8 cellular contexts compared by ENCODE assay signal in genomic region chr13:112968910-112969691, GRCh38. TPM values are rescaled to one million over a fixed set of nuclear protein-coding genes. Genes with fewer than 3 reads are reported as not detected.
DNase-seq lines count a peak whose midpoint lies in the region; ATAC-seq and TF ChIP-seq lines count a peak whose summit lies in the region.

Gene MCF2L, plus strand, starts transcription at chr13:112969214. Its CDS starts 166 bp downstream, at chr13:112969380.

- no peaks in the 10 kb centered on the region for H3K9me3 Mint-ChIP-seq in activated naive CD8-positive, alpha-beta T cell treated with anti-CD3 and anti-CD28 coated beads for 36 hours

- peak; percentile 46 for ATAC-seq in HG02938 (IDR thresholded peaks at IDR 0.05; ENCODE audit: unreplicated experiment)
- ATAC-seq in left ventricle myocardium superior = peak; percentile 82
- ATAC-seq in psoas muscle = peak in 1 of 4 donors; percentile 48
- ATAC-seq in GM18519 (IDR thresholded peaks at IDR 0.05; ENCODE audit: low FRiP score, unreplicated experiment) = no peak

- TF ChIP-seq CTCF in AG09319 (IDR thresholded peaks at IDR 0.05; ENCODE audit: low read depth, low read length) (peak; percentile 7), psoas muscle (IDR thresholded peaks at IDR 0.05) (no peak)

- peak within 1 kb of the TSS; percentile 46 for H3K4me3 ChIP-seq in SJCRH30
- peak within 1 kb of the TSS; percentile 53 for H3K4me3 ChIP-seq in psoas muscle

- H3K9me3 ChIP-seq in SJCRH30 (replicated peaks) (no peaks in the 10 kb centered on the region; the same call in 1 of the 2 replicates), psoas muscle (no peaks in the 10 kb centered on the region)

- WGBS in psoas muscle, 3 donors = 0 to 1% (median 1%) methylated on average over 46 to 69 of the region's 69 CpGs

- peak within 1 kb of the TSS; percentile 81 for H3K27ac Mint-ChIP-seq in activated naive CD8-positive, alpha-beta T cell treated with anti-CD3 and anti-CD28 coated beads for 36 hours

- H3K36me3 ChIP-seq in SJCRH30 (no peaks in the 10 kb centered on the region), psoas muscle (ENCODE audit: insufficient read depth in 1 of 2, low read depth in 1 of 2) (no peaks in the 10 kb centered on the region)

- H3K27me3 Mint-ChIP-seq in activated naive CD8-positive, alpha-beta T cell treated with anti-CD3 and anti-CD28 coated beads for 36 hours = no peaks in the 10 kb centered on the region

- H3K27me3 ChIP-seq in SJCRH30 (peaks cover 12% of the 10 kb centered on the region), psoas muscle (ENCODE audit: insufficient read depth in 3 of 3, low read length in 2 of 3) (peaks cover 5 to 77% (median 25%) of the 10 kb centered on the region in 3 donors)

- intact Hi-C loops in left ventricle myocardium superior (cut with micrococcal nuclease) = no loop called here
- intact Hi-C loops in psoas muscle (cut with DNase I) = no loop called here

- H3K4me3 Mint-ChIP-seq in activated naive CD8-positive, alpha-beta T cell treated with anti-CD3 and anti-CD28 coated beads for 36 hours = peak within 1 kb of the TSS; percentile 87

- DNase-seq in AG09319 (ENCODE audit: extremely low read depth, low read depth) (peak; percentile 5), SJCRH30 (peak in 1 of 2 experiments; percentile 46), left ventricle myocardium superior (peak; percentile 67), psoas muscle (peak in 1 of 2 donors; percentile 53), ureter (ENCODE audit: low spot score) (no peak)
- DNase-seq in activated naive CD8-positive, alpha-beta T cell treated with anti-CD3 and anti-CD28 coated beads for 36 hours = peak; percentile 80

- no peak within 1 kb of the TSS for H3K27ac ChIP-seq in SJCRH30
- H3K27ac ChIP-seq in psoas muscle = peak within 1 kb of the TSS; percentile 30

- H3K36me3 Mint-ChIP-seq in activated naive CD8-positive, alpha-beta T cell treated with anti-CD3 and anti-CD28 coated beads for 36 hours = peaks cover 5% of the 10 kb centered on the region

- H3K4me1 Mint-ChIP-seq in activated naive CD8-positive, alpha-beta T cell treated with anti-CD3 and anti-CD28 coated beads for 36 hours = peaks cover 24% of the 10 kb centered on the region

- H3K4me1 ChIP-seq in SJCRH30 (peaks cover 12% of the 10 kb centered on the region; the same call in 1 of the 2 replicates), psoas muscle (peaks cover 7% of the 10 kb centered on the region)

RNA-seq across cellular contexts. Expression of gene MCF2L, which starts in this region (rescaled TPM):
- 4.4 and 4.6 TPM in 2 replicates for total RNA-seq in SJCRH30 (2014; rRNA removed; shearing (Covaris generic))
- 10 to 100 TPM in 1 of 2 experiments, 1 to 10 TPM in 1; 9.3 to 10.7 TPM for total RNA-seq in activated naive CD8-positive, alpha-beta T cell treated with anti-CD3 and anti-CD28 coated beads for 36 hours
- 49.5 TPM for total RNA-seq in left ventricle myocardium superior
- total RNA-seq in psoas muscle = 10 to 100 TPM; 14.3 to 40.5 (median 23.3) TPM
- polyA plus RNA-seq in psoas muscle = 10 to 100 TPM in 2 of 3 donors, 1 to 10 TPM in 1; 9.1 to 22.0 (median 18.7) TPM
- 115 TPM for total RNA-seq in ureter
